Comparison of ENCODE assay signal across 8 cellular contexts in genomic region chr12:53984901-53985357, GRCh38. TPM values are rescaled to one million over a fixed set of nuclear protein-coding genes. Genes with fewer than 3 reads are reported as not detected.
DNase-seq lines count a peak whose midpoint lies in the region; ATAC-seq and TF ChIP-seq lines count a peak whose summit lies in the region.

Gene HOXC10 (plus strand): TSS chr12:53985146. CDS start chr12:53985260, 114 bp downstream.

- 1% methylated on average over 15 of the region's 36 CpGs; no CpG with 5 or more reads in 1 of the 2 donors for WGBS in gastroesophageal sphincter (ENCODE audit: low coverage in 1 of 2), 2 donors
- WGBS in upper lobe of left lung, 2 donors: 3 to 5% methylated on average over 26 to 35 of the region's 36 CpGs

- no peak within 1 kb of the TSS for H3K4me3 Mint-ChIP-seq in progenitor cell of endocrine pancreas (ENCODE audit: low read depth)

- TF ChIP-seq POLR2A in gastroesophageal sphincter (IDR thresholded peaks at IDR 0.05) (no peak), upper lobe of left lung (IDR thresholded peaks at IDR 0.05) (no peak)

- H3K9me3 ChIP-seq in HUES48 (ENCODE audit: control insufficient read depth, insufficient read depth, low read length): no peaks in the 10 kb centered on the region
- no peaks in the 10 kb centered on the region for H3K9me3 ChIP-seq in gastroesophageal sphincter
- H3K9me3 ChIP-seq in upper lobe of left lung: no peaks in the 10 kb centered on the region

- no peaks in the 10 kb centered on the region for H3K9me3 Mint-ChIP-seq in progenitor cell of endocrine pancreas (ENCODE audit: low read depth)

- H3K36me3 ChIP-seq in HUES48 (ENCODE audit: control insufficient read depth, insufficient read depth, low read length) (no peaks in the 10 kb centered on the region), gastroesophageal sphincter (no peaks in the 10 kb centered on the region), upper lobe of left lung (no peaks in the 10 kb centered on the region)

- H3K9ac ChIP-seq in HUES48 (ENCODE audit: low read depth, low read length): no peak within 1 kb of the TSS

- DNase-seq in G401 (ENCODE audit: low spot score): peak; percentile 69
- DNase-seq in RPMI7951 (ENCODE audit: low read depth): peak; percentile 91
- DNase-seq in activated T-helper 9 cell treated with anti-CD3 and anti-CD28 coated beads, Interleukin-2, amount 50 U/mL, for 16 hours (ENCODE audit: low read depth): peak; percentile 43
- peak; percentile 64 for DNase-seq in progenitor cell of endocrine pancreas (ENCODE audit: low spot score, unreplicated experiment)
- DNase-seq in upper lobe of left lung: peak; percentile 68 to 70

- in situ Hi-C loops in G401 (cut with HindIII; ENCODE audit: low sequenced_read_pairs): no loop called here

- TF ChIP-seq CTCF in gastroesophageal sphincter (IDR thresholded peaks at IDR 0.05): peak in 3 of 4 experiments; percentile 26 to 70 (median 44)
- TF ChIP-seq CTCF in progenitor cell of endocrine pancreas (IDR thresholded peaks at IDR 0.05; ENCODE audit: unreplicated experiment): peak; percentile 66
- peak; percentile 9 to 31 (median 26) for TF ChIP-seq CTCF in upper lobe of left lung (IDR thresholded peaks at IDR 0.05)

- H3K4me3 ChIP-seq in HUES48 (ENCODE audit: low read depth, low read length) (peak within 1 kb of the TSS; percentile 14; the same call in 1 of the 2 replicates), gastroesophageal sphincter (peak within 1 kb of the TSS in 1 of 2 donors; percentile 28), upper lobe of left lung (peak within 1 kb of the TSS in 2 of 4 donors; percentile 17)

- no peaks in the 10 kb centered on the region for H3K36me3 Mint-ChIP-seq in progenitor cell of endocrine pancreas (ENCODE audit: insufficient read depth)

- H3K4me1 Mint-ChIP-seq in progenitor cell of endocrine pancreas (ENCODE audit: low read depth): peaks cover 3% of the 10 kb centered on the region

- H3K4me1 ChIP-seq in HUES48 (ENCODE audit: control insufficient read depth, insufficient read depth, low read length) (no peaks in the 10 kb centered on the region; the same call in 1 of the 2 replicates), gastroesophageal sphincter (peaks cover 0 to 36% (median 16%) of the 10 kb centered on the region in 3 donors), upper lobe of left lung (peaks cover 19 to 35% (median 30%) of the 10 kb centered on the region in 4 donors)

- TF ChIP-seq EP300 in gastroesophageal sphincter (IDR thresholded peaks at IDR 0.05): no peak
- no peak for TF ChIP-seq EP300 in upper lobe of left lung (IDR thresholded peaks at IDR 0.05)

- H3K27ac Mint-ChIP-seq in progenitor cell of endocrine pancreas: peak within 1 kb of the TSS; percentile 52

- ATAC-seq in gastroesophageal sphincter (peak; percentile 78), upper lobe of left lung (ENCODE audit: low FRiP score in 2 of 2) (peak in 1 of 2 donors; percentile 85), HG02870 (IDR thresholded peaks at IDR 0.05; ENCODE audit: unreplicated experiment) (no peak)

- H3K27me3 ChIP-seq in HUES48 (ENCODE audit: control insufficient read depth, insufficient read depth, low read length): peaks cover 99% of the 10 kb centered on the region
- H3K27me3 ChIP-seq in gastroesophageal sphincter: peaks cover 100% of the 10 kb centered on the region
- H3K27me3 ChIP-seq in upper lobe of left lung: peaks cover 2 to 93% (median 54%) of the 10 kb centered on the region in 4 donors

- peaks cover 94% of the 10 kb centered on the region for H3K27me3 Mint-ChIP-seq in progenitor cell of endocrine pancreas

- H3K27ac ChIP-seq in HUES48 (ENCODE audit: low read depth, low read length) (no peak within 1 kb of the TSS), gastroesophageal sphincter (no peak within 1 kb of the TSS), upper lobe of left lung (no peak within 1 kb of the TSS)

RNA-seq across cellular contexts. Expression of gene HOXC10, which starts in this region (rescaled TPM):
- total RNA-seq in G401 (2014; rRNA removed; shearing (Covaris generic)): 16.7 and 48.6 TPM in 2 replicates
- total RNA-seq in RPMI7951 (2014; rRNA removed; shearing (Covaris generic)): 4.0 and 5.1 TPM in 2 replicates
- not detected for total RNA-seq in gastroesophageal sphincter
- total RNA-seq in progenitor cell of endocrine pancreas: not detected in 2 replicates
- not detected for total RNA-seq in upper lobe of left lung

Comparison
In these comparisons a context has a peak if more than half of its experiments do, and no peak if none do; other contexts are left out.
1. Peak in ATAC-seq in gastroesophageal sphincter; RNA of the gene not detected or under 1 TPM.
2. Peak in DNase-seq in progenitor cell of endocrine pancreas; RNA of the gene not detected or under 1 TPM.
3. Peak in DNase-seq in upper lobe of left lung; RNA of the gene not detected or under 1 TPM.